16 cellular contexts compared by ENCODE assay signal in genomic region chr1:3135746-3136455, GRCh38.
"Had no signal": no experiment of that assay in that cellular context is flagged by ENCODE, and none has a peak within 500 bp of the region (broad histone marks: within the 10 kb centered on the region; RNA-seq: fewer than 3 reads in every experiment).

No MANE protein-coding gene starts in this region.

- H3K27ac Mint-ChIP-seq: activated naive CD4-positive, alpha-beta T cell treated with anti-CD3 and anti-CD28 coated beads, Interleukin-2, amount 10 ng/mL, durations not matched to agents 7 days and 5 days; activated T-helper 2 cell treated with anti-CD3 and anti-CD28 coated beads, Interferon-gamma antibody, Interleukin-2, Interleukin-4, amounts not matched to agents 10 μg/mL and 5 μg/mL and 100 μg/mL, durations not matched to agents 14 hours and 24 hours and 36 hours; T-cell had no signal

- H3K4me3 ChIP-seq: dorsolateral prefrontal cortex, left ventricle myocardium inferior, mucosa of descending colon, right atrium auricular region had no signal

- H3K9me3 ChIP-seq: left ventricle myocardium inferior, mucosa of descending colon, right atrium auricular region had no signal

- H3K9me3 Mint-ChIP-seq: activated naive CD4-positive, alpha-beta T cell treated with anti-CD3 and anti-CD28 coated beads, Interleukin-2, amount 10 ng/mL, durations not matched to agents 7 days and 5 days; activated T-helper 2 cell treated with anti-CD3 and anti-CD28 coated beads, Interferon-gamma antibody, Interleukin-2, Interleukin-4, amounts not matched to agents 10 μg/mL and 5 μg/mL and 100 μg/mL, durations not matched to agents 14 hours and 24 hours and 36 hours; naive thymus-derived CD8-positive, alpha-beta T cell; T-cell had no signal

- DNase-seq: activated CD4-positive, alpha-beta T cell treated with anti-CD3 and anti-CD28 coated beads, Interleukin-2, amount 50 U/mL, for 1 hour; activated naive CD4-positive, alpha-beta T cell treated with anti-CD3 and anti-CD28 coated beads, Interleukin-2, amount 10 ng/mL, durations not matched to agents 7 days and 5 days; dorsolateral prefrontal cortex; kidney; left ventricle myocardium inferior; mucosa of descending colon; naive thymus-derived CD8-positive, alpha-beta T cell; small intestine; stimulated activated CD4-positive, alpha-beta T cell treated with anti-CD3 and anti-CD28 coated beads, Interleukin-4, amount 100 ng/mL, for 24 hours; stimulated activated naive CD4-positive, alpha-beta T cell; substantia nigra; T-cell; T-helper 9 cell had no signal

- H3K4me1 Mint-ChIP-seq: activated naive CD4-positive, alpha-beta T cell treated with anti-CD3 and anti-CD28 coated beads, Interleukin-2, amount 10 ng/mL, durations not matched to agents 7 days and 5 days; naive thymus-derived CD8-positive, alpha-beta T cell; T-cell had no signal

- ATAC-seq: esophagus mucosa; mucosa of descending colon; naive thymus-derived CD8-positive, alpha-beta T cell; T-cell had no signal

- H3K4me3 Mint-ChIP-seq: activated naive CD4-positive, alpha-beta T cell treated with anti-CD3 and anti-CD28 coated beads, Interleukin-2, amount 10 ng/mL, durations not matched to agents 7 days and 5 days; naive thymus-derived CD8-positive, alpha-beta T cell; T-cell had no signal

- H3K36me3 Mint-ChIP-seq: activated naive CD4-positive, alpha-beta T cell treated with anti-CD3 and anti-CD28 coated beads, Interleukin-2, amount 10 ng/mL, durations not matched to agents 7 days and 5 days; naive thymus-derived CD8-positive, alpha-beta T cell; T-cell had no signal

- H3K27ac ChIP-seq: right atrium auricular region had no signal

- H3K27me3 Mint-ChIP-seq: activated naive CD4-positive, alpha-beta T cell treated with anti-CD3 and anti-CD28 coated beads, Interleukin-2, amount 10 ng/mL, durations not matched to agents 7 days and 5 days had no signal

- H3K36me3 ChIP-seq: left ventricle myocardium inferior, right atrium auricular region had no signal
